ENCODE assay signal across 15 cellular contexts in the genomic region with DNA sequence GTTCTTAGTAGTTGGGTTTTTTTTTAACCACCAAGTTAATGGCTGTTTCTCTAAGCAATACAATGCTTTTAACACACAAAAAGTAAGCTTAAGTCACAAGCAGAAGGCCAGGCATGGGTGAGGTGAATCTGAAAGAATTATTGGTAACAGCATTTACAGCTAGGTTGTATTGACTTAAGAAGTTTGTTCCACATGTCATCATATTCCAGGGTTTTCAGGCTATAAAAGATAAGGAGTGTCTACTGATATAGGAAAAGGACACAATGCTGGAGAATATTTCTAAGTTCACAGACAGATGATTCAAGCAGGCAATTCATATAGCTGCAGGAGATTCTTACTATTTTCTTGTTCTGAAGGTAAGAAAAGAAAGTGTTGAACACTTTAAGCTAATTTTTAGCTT.
"Had no signal": no experiment of that assay in that cellular context is flagged by ENCODE, and none has a peak within 500 bp of the region (broad histone marks: within the 10 kb centered on the region; RNA-seq: fewer than 3 reads in every experiment).

No MANE protein-coding gene starts in this region.

- H3K27ac Mint-ChIP-seq: activated CD4-positive, alpha-beta T cell treated with anti-CD3 and anti-CD28 coated beads, Interleukin-2, amount 10 ng/mL, durations not matched to agents 24 days and 14 days; activated naive CD8-positive, alpha-beta T cell treated with anti-CD3 and anti-CD28 coated beads, Interleukin-2, amount 50 U/mL, for 24 hours; activated T-helper 17 cell treated with anti-CD3 and anti-CD28 coated beads, Interleukin-2, amount 50 U/mL, for 72 hours; stimulated activated effector memory CD8-positive, alpha-beta T cell treated with anti-CD3 and anti-CD28 coated beads, Interleukin-12 subunit alpha, Interleukin-12 subunit beta, amount 100 ng/mL, for 72 hours had no signal

- H3K9me3 Mint-ChIP-seq: activated CD4-positive, alpha-beta T cell treated with anti-CD3 and anti-CD28 coated beads, Interleukin-2, amount 10 ng/mL, durations not matched to agents 24 days and 14 days; activated naive CD8-positive, alpha-beta T cell treated with anti-CD3 and anti-CD28 coated beads, Interleukin-2, amount 50 U/mL, for 24 hours; activated T-helper 17 cell treated with anti-CD3 and anti-CD28 coated beads, Interleukin-2, amount 50 U/mL, for 72 hours; neural crest cell; stimulated activated effector memory CD8-positive, alpha-beta T cell treated with anti-CD3 and anti-CD28 coated beads, Interleukin-12 subunit alpha, Interleukin-12 subunit beta, amount 100 ng/mL, for 72 hours had no signal

- DNase-seq: activated CD4-positive, alpha-beta T cell treated with anti-CD3 and anti-CD28 coated beads, Interleukin-2, amount 10 ng/mL, durations not matched to agents 24 days and 14 days; activated CD4-positive, CD25-positive, alpha-beta regulatory T cell; activated CD8-positive, alpha-beta memory T cell treated with anti-CD3 and anti-CD28 coated beads for 24 hours; activated naive CD4-positive, alpha-beta T cell treated with Interleukin-2 at 50 U/mL for 16 hours; activated naive CD8-positive, alpha-beta T cell treated with anti-CD3 and anti-CD28 coated beads, Interleukin-2, amount 50 U/mL, for 24 hours; aorta; left ventricle myocardium superior; mesenchymal stem cell; ovary; T-helper 2 cell had no signal

- H3K4me3 Mint-ChIP-seq: activated CD4-positive, alpha-beta T cell treated with anti-CD3 and anti-CD28 coated beads, Interleukin-2, amount 10 ng/mL, durations not matched to agents 24 days and 14 days; activated naive CD8-positive, alpha-beta T cell treated with anti-CD3 and anti-CD28 coated beads, Interleukin-2, amount 50 U/mL, for 24 hours; activated T-helper 17 cell treated with anti-CD3 and anti-CD28 coated beads, Interleukin-2, amount 50 U/mL, for 72 hours; neural crest cell; stimulated activated effector memory CD8-positive, alpha-beta T cell treated with anti-CD3 and anti-CD28 coated beads, Interleukin-12 subunit alpha, Interleukin-12 subunit beta, amount 100 ng/mL, for 72 hours had no signal

- H3K4me3 ChIP-seq: esophagus muscularis mucosa, ovary had no signal

- H3K27me3 Mint-ChIP-seq: activated naive CD8-positive, alpha-beta T cell treated with anti-CD3 and anti-CD28 coated beads, Interleukin-2, amount 50 U/mL, for 24 hours had no signal

- H3K36me3 Mint-ChIP-seq: stimulated activated effector memory CD8-positive, alpha-beta T cell treated with anti-CD3 and anti-CD28 coated beads, Interleukin-12 subunit alpha, Interleukin-12 subunit beta, amount 100 ng/mL, for 72 hours had no signal

- H3K36me3 ChIP-seq: ovary had no signal

- H3K27ac ChIP-seq: esophagus muscularis mucosa, ovary had no signal

- H3K9me3 ChIP-seq: esophagus muscularis mucosa, ovary had no signal

- H3K27me3 ChIP-seq: esophagus muscularis mucosa, ovary had no signal

- H3K4me1 Mint-ChIP-seq: activated CD4-positive, alpha-beta T cell treated with anti-CD3 and anti-CD28 coated beads, Interleukin-2, amount 10 ng/mL, durations not matched to agents 24 days and 14 days; activated naive CD8-positive, alpha-beta T cell treated with anti-CD3 and anti-CD28 coated beads, Interleukin-2, amount 50 U/mL, for 24 hours; activated T-helper 17 cell treated with anti-CD3 and anti-CD28 coated beads, Interleukin-2, amount 50 U/mL, for 72 hours; stimulated activated effector memory CD8-positive, alpha-beta T cell treated with anti-CD3 and anti-CD28 coated beads, Interleukin-12 subunit alpha, Interleukin-12 subunit beta, amount 100 ng/mL, for 72 hours had no signal

- ATAC-seq: activated naive CD8-positive, alpha-beta T cell treated with anti-CD3 and anti-CD28 coated beads, Interleukin-2, amount 50 U/mL, for 24 hours; activated T-helper 17 cell treated with anti-CD3 and anti-CD28 coated beads, Interleukin-2, amount 50 U/mL, for 72 hours; left ventricle myocardium superior; sciatic nerve; stimulated activated effector memory CD8-positive, alpha-beta T cell treated with anti-CD3 and anti-CD28 coated beads, Interleukin-12 subunit alpha, Interleukin-12 subunit beta, amount 100 ng/mL, for 72 hours had no signal
